1 cellular context compared by ENCODE assay signal in genomic region chr16:17431012-17431411, GRCh38.
TF ChIP-seq lines count a peak whose summit lies in the region.

No MANE protein-coding gene starts in this region.

TF ChIP-seq in K562, 482 proteins besides CTCF, POLR2A, EP300 and RAD21:
- TF ChIP-seq SMARCC2 (IDR thresholded peaks at IDR 0.05; ENCODE audit: low read depth), result no peak
- peak; percentile 73; the same call in 1 of the 2 replicates for TF ChIP-seq KLF13 (tag; IDR thresholded peaks at IDR 0.05; ENCODE audit: borderline replicate concordance, low read depth)
- no peak for TF ChIP-seq ARNT (IDR thresholded peaks at IDR 0.05)
- TF ChIP-seq ZNF512 (tag; IDR thresholded peaks at IDR 0.05), result no peak
- no peak for TF ChIP-seq GTF2F1 (IDR thresholded peaks at IDR 0.05; ENCODE audit: low read depth, low read length)
- no peak for TF ChIP-seq HMG20B (CRISPR knock-in tag; IDR thresholded peaks at IDR 0.05)
- TF ChIP-seq CREBBP (IDR thresholded peaks at IDR 0.05; ENCODE audit: low read depth, low read length), result no peak
- TF ChIP-seq ZBTB40 (IDR thresholded peaks at IDR 0.05), result peak; percentile 92
- TF ChIP-seq ZBTB40 (CRISPR knock-in tag; IDR thresholded peaks at IDR 0.05), result peak; percentile 87
- TF ChIP-seq ZBTB49 (CRISPR knock-in tag; IDR thresholded peaks at IDR 0.05; ENCODE audit: borderline replicate concordance), result no peak
